ENCODE assay signal across 14 cellular contexts in the genomic region with DNA sequence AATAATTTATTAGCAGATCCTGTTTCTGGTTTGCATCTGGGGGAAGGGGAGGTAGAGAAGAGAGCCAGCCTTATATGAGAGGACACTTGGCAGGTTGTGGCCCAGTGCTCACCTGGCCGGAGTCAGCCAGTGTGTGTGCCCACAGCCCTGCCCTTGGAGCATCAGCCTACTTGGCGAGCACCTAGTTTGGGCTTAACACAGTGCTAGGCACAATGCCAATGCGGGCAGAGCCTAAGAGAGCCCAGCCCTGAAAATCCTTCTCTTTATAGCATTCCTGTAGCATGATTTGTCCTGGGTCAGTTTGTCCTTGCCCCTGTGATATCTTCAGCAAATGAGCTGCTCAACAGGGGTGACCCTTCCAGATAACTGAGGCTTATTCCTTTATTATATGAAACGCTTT.
DNase-seq lines count a peak whose midpoint lies in the region; ATAC-seq and TF ChIP-seq lines count a peak whose summit lies in the region.
"Had no signal": no experiment of that assay in that cellular context is flagged by ENCODE, and none has a peak within 500 bp of the region (broad histone marks: within the 10 kb centered on the region; RNA-seq: fewer than 3 reads in every experiment).

No MANE protein-coding gene starts in this region.

- H3K4me1 Mint-ChIP-seq in stimulated activated memory B cell treated with anti-CD40 and anti-IgM and Interleukin-4, amounts not matched to agents 10 μg/mL and 1 μg/mL and 100 μg/mL, for 72 hours, result peaks cover 14% of the 10 kb centered on the region

- peak; percentile 22 for ATAC-seq in mucosa of descending colon
- ATAC-seq in stimulated activated memory B cell treated with anti-CD40 and anti-IgM and Interleukin-4, amounts not matched to agents 10 μg/mL and 1 μg/mL and 100 μg/mL, for 72 hours, result no peak
- ATAC-seq: activated CD8-positive, alpha-beta T cell treated with anti-CD3 and anti-CD28 coated beads, Interleukin-2, amount 10 ng/mL, durations not matched to agents 7 days and 5 days; activated naive CD4-positive, alpha-beta T cell treated with anti-CD3 and anti-CD28 coated beads, Interleukin-2, amount 50 U/mL, for 72 hours; naive thymus-derived CD8-positive, alpha-beta T cell had no signal

- H3K4me1 ChIP-seq in mucosa of descending colon (ENCODE audit: low read depth), result peaks cover 22% of the 10 kb centered on the region
- H3K4me1 ChIP-seq in urinary bladder (ENCODE audit: insufficient read depth), result peaks cover 2% of the 10 kb centered on the region

- H3K27me3 Mint-ChIP-seq in stimulated activated memory B cell treated with anti-CD40 and anti-IgM and Interleukin-4, amounts not matched to agents 10 μg/mL and 1 μg/mL and 100 μg/mL, for 72 hours, result no peaks in the 10 kb centered on the region
- H3K27me3 Mint-ChIP-seq: naive thymus-derived CD8-positive, alpha-beta T cell had no signal

- no peak overlapping the region for H3K27ac Mint-ChIP-seq in stimulated activated memory B cell treated with anti-CD40 and anti-IgM and Interleukin-4, amounts not matched to agents 10 μg/mL and 1 μg/mL and 100 μg/mL, for 72 hours
- H3K27ac Mint-ChIP-seq: activated CD8-positive, alpha-beta T cell treated with anti-CD3 and anti-CD28 coated beads, Interleukin-2, amount 10 ng/mL, durations not matched to agents 7 days and 5 days; activated naive CD4-positive, alpha-beta T cell treated with anti-CD3 and anti-CD28 coated beads, Interleukin-2, amount 50 U/mL, for 72 hours had no signal

- intact Hi-C loops in mucosa of descending colon (cut with DNase I, micrococcal nuclease), result no loop called here

- no peaks in the 10 kb centered on the region for H3K9me3 ChIP-seq in mucosa of descending colon

- no peak for TF ChIP-seq CTCF in mucosa of descending colon (IDR thresholded peaks at IDR 0.05)

- H3K36me3 ChIP-seq in mucosa of descending colon (ENCODE audit: low read depth) (no peaks in the 10 kb centered on the region), urinary bladder (ENCODE audit: insufficient read depth) (no peaks in the 10 kb centered on the region)

- H3K4me3 Mint-ChIP-seq in stimulated activated memory B cell treated with anti-CD40 and anti-IgM and Interleukin-4, amounts not matched to agents 10 μg/mL and 1 μg/mL and 100 μg/mL, for 72 hours, result no peak overlapping the region
- H3K4me3 Mint-ChIP-seq: activated CD8-positive, alpha-beta T cell treated with anti-CD3 and anti-CD28 coated beads, Interleukin-2, amount 10 ng/mL, durations not matched to agents 7 days and 5 days; naive thymus-derived CD8-positive, alpha-beta T cell had no signal

- 54% methylated on average over 4 of the region's 4 CpGs for WGBS in urinary bladder

- H3K27ac ChIP-seq in cingulate gyrus (ENCODE audit: low read depth, low read length) (peak overlapping the region; percentile 63), urinary bladder (ENCODE audit: low read depth) (peak overlapping the region; percentile 18)

- DNase-seq in LoVo (ENCODE audit: low spot score) (peak; percentile 88), mucosa of descending colon (no peak), anterior cingulate cortex (lab: John Stamatoyannopoulos, UW) (no peak), KG1 (lab: John Stamatoyannopoulos, UW) (no peak)
- DNase-seq: activated CD8-positive, alpha-beta T cell treated with anti-CD3 and anti-CD28 coated beads, Interleukin-2, amount 10 ng/mL, durations not matched to agents 7 days and 5 days; effector memory CD4-positive, alpha-beta T cell; naive thymus-derived CD8-positive, alpha-beta T cell; NCI-H1694; NK-92 treated with Interleukin-12 subunit alpha and Interleukin-12 subunit beta, amount 100 ng/mL, for 24 hours; stimulated activated CD8-positive, alpha-beta memory T cell treated with anti-CD3 and anti-CD28 coated beads, Interleukin-4, amount 100 ng/mL, for 48 hours had no signal

- H3K9me3 Mint-ChIP-seq in stimulated activated memory B cell treated with anti-CD40 and anti-IgM and Interleukin-4, amounts not matched to agents 10 μg/mL and 1 μg/mL and 100 μg/mL, for 72 hours, result no peaks in the 10 kb centered on the region
- H3K9me3 Mint-ChIP-seq: activated naive CD4-positive, alpha-beta T cell treated with anti-CD3 and anti-CD28 coated beads, Interleukin-2, amount 50 U/mL, for 72 hours; naive thymus-derived CD8-positive, alpha-beta T cell had no signal

- H3K4me3 ChIP-seq in mucosa of descending colon (no peak overlapping the region), urinary bladder (ENCODE audit: low read depth, low read length) (no peak overlapping the region)

- H3K36me3 Mint-ChIP-seq in stimulated activated memory B cell treated with anti-CD40 and anti-IgM and Interleukin-4, amounts not matched to agents 10 μg/mL and 1 μg/mL and 100 μg/mL, for 72 hours, result no peaks in the 10 kb centered on the region
